ENCODE assay signal across 35 cellular contexts in the genomic region with DNA sequence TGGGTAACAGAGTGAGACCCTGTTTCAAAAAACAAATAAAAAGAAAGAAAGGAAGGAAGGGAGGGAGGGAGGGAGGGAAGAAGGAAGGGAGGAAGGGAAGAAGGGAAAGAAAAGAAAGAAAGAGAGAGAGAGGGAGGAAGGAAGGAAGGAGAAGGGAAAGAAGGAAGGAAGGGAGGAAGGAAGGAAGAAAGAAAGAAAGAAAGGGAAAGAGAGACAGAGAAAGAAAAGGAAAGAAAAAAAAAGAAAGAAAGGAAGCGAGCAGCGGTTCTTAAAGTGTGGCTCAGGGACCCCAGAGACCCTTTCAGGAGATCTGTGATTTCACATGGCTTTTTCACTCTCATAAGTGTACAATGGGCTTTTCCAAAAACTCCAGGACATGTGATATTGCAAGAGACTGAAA.
"Had no signal": no experiment of that assay in that cellular context is flagged by ENCODE, and none has a peak within 500 bp of the region (broad histone marks: within the 10 kb centered on the region; RNA-seq: fewer than 3 reads in every experiment).

No MANE protein-coding gene starts in this region.

- H3K9me3 ChIP-seq: MG63 had no signal

- DNase-seq: Kasumi-1, MG63, MM.1S, MV-4-11, NCI-H1048, NCI-H1092, NCI-H1092 treated with DMSO at 0.1 percent for 48 hours, NCI-H1105, NCI-H1105 treated with DMSO at 0.1 percent for 48 hours, NCI-H1417, NCI-H1417 treated with DMSO at 0.1 percent for 48 hours, NCI-H1436, NCI-H1436 treated with DMSO at 0.1 percent for 48 hours, NCI-H146, NCI-H1694, NCI-H1694 treated with DMSO at 0.1 percent for 48 hours, NCI-H187, NCI-H187 treated with DMSO at 0.1 percent for 48 hours, NCI-H1930, NCI-H2029, NCI-H2029 treated with DMSO at 0.1 percent for 48 hours, NCI-H2081, NCI-H2081 treated with DMSO at 0.1 percent for 48 hours, NCI-H2107, NCI-H2171, NCI-H2171 treated with DMSO at 0.1 percent for 48 hours, NCI-H2227 treated with DMSO at 0.1 percent for 48 hours, NCI-H226, NCI-H345, NCI-H446, NCI-H446 treated with DMSO at 0.1 percent for 48 hours, NCI-H510A, NCI-H510A treated with DMSO at 0.1 percent for 48 hours, NCI-H524, NCI-H524 treated with DMSO at 0.1 percent for 48 hours had no signal

- H3K4me3 ChIP-seq: MG63 had no signal

- H3K27me3 ChIP-seq: MG63 had no signal
